8 cellular contexts compared by ENCODE assay signal in genomic region chr6:35736293-35736894, GRCh38. TPM values are rescaled to one million over a fixed set of nuclear protein-coding genes. Genes with fewer than 3 reads are reported as not detected.
DNase-seq lines count a peak whose midpoint lies in the region; ATAC-seq and TF ChIP-seq lines count a peak whose summit lies in the region.

No MANE protein-coding gene starts in this region.

- H3K9me3 ChIP-seq in CD4-positive, alpha-beta T cell (ENCODE audit: control insufficient read depth, low read length): no peaks in the 10 kb centered on the region
- H3K9me3 ChIP-seq in PC-3 (ENCODE audit: low read length) (no peaks in the 10 kb centered on the region), tibial artery (no peaks in the 10 kb centered on the region)

- H3K4me1 Mint-ChIP-seq in CD4-positive, alpha-beta T cell (ENCODE audit: low read depth): peaks cover 58% of the 10 kb centered on the region
- H3K4me1 Mint-ChIP-seq in HFFc6 (ENCODE audit: low read depth): peaks cover 15% of the 10 kb centered on the region
- peaks cover 39% of the 10 kb centered on the region for H3K4me1 Mint-ChIP-seq in activated T-helper 1 cell treated with anti-CD3 and anti-CD28 coated beads, Interleukin-12 subunit alpha, Interleukin-12 subunit beta, Interleukin-2, Interleukin-4 antibody, amounts not matched to agents 30 ng/mL and 10 ng/mL and 1 ng/mL, durations not matched to agents 14 hours and 24 hours and 36 hours (ENCODE audit: low read depth)

- H3K4me1 ChIP-seq in PC-3 (ENCODE audit: insufficient read depth, low read length) (peaks cover 7% of the 10 kb centered on the region), tibial artery (peaks cover 6 to 57% (median 37%) of the 10 kb centered on the region in 4 donors)

- no peaks in the 10 kb centered on the region for H3K27me3 ChIP-seq in CD4-positive, alpha-beta T cell (ENCODE audit: control insufficient read depth, insufficient read depth, low read length)
- H3K27me3 ChIP-seq in PC-3 (ENCODE audit: low read length) (no peaks in the 10 kb centered on the region), tibial artery (no peaks in the 10 kb centered on the region)

- no peak overlapping the region for H3K27ac ChIP-seq in CD4-positive, alpha-beta T cell (ENCODE audit: low read depth, low read length)
- H3K27ac ChIP-seq in PC-3 (ENCODE audit: low read length) (no peak overlapping the region), tibial artery (peak overlapping the region; percentile 97 to 99)

- H3K27ac Mint-ChIP-seq in CD4-positive, alpha-beta T cell: peak overlapping the region; percentile 86
- H3K27ac Mint-ChIP-seq in HFFc6: no peak overlapping the region
- no peak overlapping the region for H3K27ac Mint-ChIP-seq in activated T-helper 1 cell treated with anti-CD3 and anti-CD28 coated beads, Interleukin-12 subunit alpha, Interleukin-12 subunit beta, Interleukin-2, Interleukin-4 antibody, amounts not matched to agents 30 ng/mL and 10 ng/mL and 1 ng/mL, durations not matched to agents 14 hours and 24 hours and 36 hours

- H3K9me2 ChIP-seq in PC-3 (replicated peaks; ENCODE audit: low read length): no peaks in the 10 kb centered on the region

- no peaks in the 10 kb centered on the region for H3F3A ChIP-seq in PC-3 (ENCODE audit: low read length, unreplicated experiment)

- H3K79me2 ChIP-seq in PC-3 (ENCODE audit: low read length): no peaks in the 10 kb centered on the region

- no peak overlapping the region for H3K9ac ChIP-seq in PC-3 (ENCODE audit: low read length)

- H3K36me3 ChIP-seq in PC-3 (ENCODE audit: low read depth, low read length) (no peaks in the 10 kb centered on the region), tibial artery (no peaks in the 10 kb centered on the region)

- H4K20me1 ChIP-seq in PC-3 (ENCODE audit: low read length): no peaks in the 10 kb centered on the region

- H3K4me3 ChIP-seq in PC-3 (ENCODE audit: low read length) (no peak overlapping the region), tibial artery (no peak overlapping the region)

- BruUV-seq in PC-3 (replicated peaks; lab: Mats Ljungman, UMichigan): no TSS peak

- H3K4me3 Mint-ChIP-seq in CD4-positive, alpha-beta T cell: peak overlapping the region; percentile 71
- no peak overlapping the region for H3K4me3 Mint-ChIP-seq in HFFc6
- H3K4me3 Mint-ChIP-seq in activated T-helper 1 cell treated with anti-CD3 and anti-CD28 coated beads, Interleukin-12 subunit alpha, Interleukin-12 subunit beta, Interleukin-2, Interleukin-4 antibody, amounts not matched to agents 30 ng/mL and 10 ng/mL and 1 ng/mL, durations not matched to agents 14 hours and 24 hours and 36 hours: no peak overlapping the region

- no peak overlapping the region for H2AFZ ChIP-seq in PC-3 (ENCODE audit: low read length)

- ATAC-seq in CD4-positive, alpha-beta T cell (ENCODE audit: poor library complexity): peak; percentile 22
- peak; percentile 14; the same call in 1 of the 2 replicates for ATAC-seq in PC-3
- no peak for ATAC-seq in omental fat pad (ENCODE audit: low FRiP score)
- ATAC-seq in HG02973 (IDR thresholded peaks at IDR 0.05; ENCODE audit: unreplicated experiment): no peak

- CTCF ChIA-PET in CD4-positive, alpha-beta T cell (lab: Charles Lee): interaction anchor here (0.6 to 5.4 kb wide), 38 partner anchors 10 to 213 kb away, joined by 3 to 60 read pairs (median 6); no protein-coding TSS in a partner anchor
- CTCF ChIA-PET in PC-3 (lab: Charles Lee): interaction anchor here (0.6 to 2.5 kb wide), 8 partner anchors 9 to 637 kb away, joined by 3 to 25 read pairs (median 5); no protein-coding TSS in a partner anchor

- peak; percentile 93 for TF ChIP-seq CTCF in CD4-positive, alpha-beta T cell (IDR thresholded peaks at IDR 0.05)
- peak; percentile 93 for TF ChIP-seq CTCF in HFFc6 (IDR thresholded peaks at IDR 0.05)
- TF ChIP-seq CTCF in PC-3 (conservative IDR thresholded peaks at IDR 0.05; ENCODE audit: low read depth, low read length): peak; percentile 93
- TF ChIP-seq CTCF in omental fat pad (IDR thresholded peaks at IDR 0.05): peak in 1 of 3 donors; percentile 42
- TF ChIP-seq CTCF in tibial artery (IDR thresholded peaks at IDR 0.05): peak; percentile 80 to 86

- H3K9me3 Mint-ChIP-seq in CD4-positive, alpha-beta T cell: no peaks in the 10 kb centered on the region
- no peaks in the 10 kb centered on the region for H3K9me3 Mint-ChIP-seq in HFFc6
- H3K9me3 Mint-ChIP-seq in activated T-helper 1 cell treated with anti-CD3 and anti-CD28 coated beads, Interleukin-12 subunit alpha, Interleukin-12 subunit beta, Interleukin-2, Interleukin-4 antibody, amounts not matched to agents 30 ng/mL and 10 ng/mL and 1 ng/mL, durations not matched to agents 14 hours and 24 hours and 36 hours: no peaks in the 10 kb centered on the region

- H3K27me3 Mint-ChIP-seq in CD4-positive, alpha-beta T cell: no peaks in the 10 kb centered on the region
- H3K27me3 Mint-ChIP-seq in HFFc6 (ENCODE audit: insufficient read depth): peaks cover 6% of the 10 kb centered on the region
- H3K27me3 Mint-ChIP-seq in activated T-helper 1 cell treated with anti-CD3 and anti-CD28 coated beads, Interleukin-12 subunit alpha, Interleukin-12 subunit beta, Interleukin-2, Interleukin-4 antibody, amounts not matched to agents 30 ng/mL and 10 ng/mL and 1 ng/mL, durations not matched to agents 14 hours and 24 hours and 36 hours (ENCODE audit: insufficient read depth): no peaks in the 10 kb centered on the region

- H3K4me2 ChIP-seq in PC-3 (ENCODE audit: low read length): no peak overlapping the region

- H3K36me3 Mint-ChIP-seq in CD4-positive, alpha-beta T cell (ENCODE audit: low read depth): no peaks in the 10 kb centered on the region
- no peaks in the 10 kb centered on the region for H3K36me3 Mint-ChIP-seq in HFFc6 (ENCODE audit: low read depth)
- no peaks in the 10 kb centered on the region for H3K36me3 Mint-ChIP-seq in activated T-helper 1 cell treated with anti-CD3 and anti-CD28 coated beads, Interleukin-12 subunit alpha, Interleukin-12 subunit beta, Interleukin-2, Interleukin-4 antibody, amounts not matched to agents 30 ng/mL and 10 ng/mL and 1 ng/mL, durations not matched to agents 14 hours and 24 hours and 36 hours (ENCODE audit: low read depth)

- intact Hi-C loops in CD4-positive, alpha-beta T cell (cut with DNase I, micrococcal nuclease): loop anchor here (1.0 to 5.0 kb wide), 11 partner anchors 18 to 442 kb away; partner anchors contain the start of genes PPARD (in 2 of the 2), FANCE (in 1 of the 2) and RPL10A (in 1 of the 2)
- intact Hi-C loops in PC-3 (cut with micrococcal nuclease): loop anchor here (2.0 kb wide), 1 partner anchor 48 kb away; the partner anchor contains the start of gene FKBP5
- intact Hi-C loops in activated T-helper 1 cell treated with anti-CD3 and anti-CD28 coated beads, Interleukin-12 subunit alpha, Interleukin-12 subunit beta, Interleukin-2, Interleukin-4 antibody, amounts not matched to agents 30 ng/mL and 10 ng/mL and 1 ng/mL, durations not matched to agents 14 hours and 24 hours and 36 hours (cut with micrococcal nuclease): loop anchor here (1.0 to 5.0 kb wide), 4 partner anchors 50 to 442 kb away; no protein-coding TSS in a partner anchor
- intact Hi-C loops in tibial artery (cut with DNase I; ENCODE audit: low total_unique reads): loop anchor here (10.0 kb wide), 1 partner anchor 392 kb away; the partner anchor contains the start of gene PPARD

- DNase-seq in CD4-positive, alpha-beta T cell: peak; percentile 77 to 89 (median 82)
- peak; percentile 26 for DNase-seq in HFFc6
- DNase-seq in PC-3: peak; percentile 81
- DNase-seq in activated T-helper 1 cell treated with anti-CD3 and anti-CD28 coated beads, Interleukin-12 subunit alpha, Interleukin-12 subunit beta, Interleukin-2, Interleukin-4 antibody, amounts not matched to agents 30 ng/mL and 10 ng/mL and 1 ng/mL, durations not matched to agents 14 hours and 24 hours and 36 hours (ENCODE audit: low spot score): peak; percentile 73
- DNase-seq in fibroblast of the conjunctiva (ENCODE audit: low read depth): peak; percentile 43
- peak; percentile 81 for DNase-seq in omental fat pad (ENCODE audit: low spot score)
- DNase-seq in tibial artery: peak; percentile 74 to 84

- POLR2A ChIA-PET in CD4-positive, alpha-beta T cell (lab: Charles Lee): interaction anchor here (0.7 to 3.4 kb wide), 22 partner anchors 9 to 268 kb away, joined by 3 to 23 read pairs (median 4); partner anchors contain the start of gene RPL10A
- POLR2A ChIA-PET in PC-3 (lab: Charles Lee; ENCODE audit: unreplicated experiment): no interaction called here

RNA-seq across cellular contexts. Expression of gene ARMC12, which starts 0.4 kb away (rescaled TPM):
- 1 to 10 TPM; 1.9 to 2.8 TPM for total RNA-seq in CD4-positive, alpha-beta T cell
- under 1 TPM in 4 of 6 experiments, not detected in 2; 0.17 to 0.33 (median 0.27) TPM for total RNA-seq in HFFc6 (2021; fragmentation: NEBNext Ultra II Directional; extraction: Animal tissue kit (Norgen Biotek cat#: 25700))
- total RNA-seq in PC-3 (2014; rRNA removed): 0.75 TPM in 1 of 2 replicates, not detected in the other
- 0.24 and 0.41 TPM in 2 replicates for total RNA-seq in activated T-helper 1 cell treated with anti-CD3 and anti-CD28 coated beads, Interleukin-12 subunit alpha, Interleukin-12 subunit beta, Interleukin-2, Interleukin-4 antibody, amounts not matched to agents 30 ng/mL and 10 ng/mL and 1 ng/mL, durations not matched to agents 14 hours and 24 hours and 36 hours
- 1 to 10 TPM in 2 of 4 donors, under 1 TPM in 1, not detected in 1; 0.69 to 3.2 (median 1.2) TPM for total RNA-seq in omental fat pad

RNA-seq across cellular contexts. Expression of gene CLPSL2, which starts 40.0 kb away (rescaled TPM):
- total RNA-seq in CD4-positive, alpha-beta T cell: not detected
- not detected for total RNA-seq in HFFc6 (2021; fragmentation: NEBNext Ultra II Directional; extraction: Animal tissue kit (Norgen Biotek cat#: 25700))
- total RNA-seq in PC-3 (2014; rRNA removed) (not detected in 2 replicates), omental fat pad (not detected)
- total RNA-seq in activated T-helper 1 cell treated with anti-CD3 and anti-CD28 coated beads, Interleukin-12 subunit alpha, Interleukin-12 subunit beta, Interleukin-2, Interleukin-4 antibody, amounts not matched to agents 30 ng/mL and 10 ng/mL and 1 ng/mL, durations not matched to agents 14 hours and 24 hours and 36 hours: not detected in 2 replicates

RNA-seq across cellular contexts. Expression of gene CLPSL1, which starts 44.4 kb away (rescaled TPM):
- not detected for total RNA-seq in CD4-positive, alpha-beta T cell
- not detected for total RNA-seq in HFFc6 (2021; fragmentation: NEBNext Ultra II Directional; extraction: Animal tissue kit (Norgen Biotek cat#: 25700))
- not detected in 2 replicates for total RNA-seq in PC-3 (2014; rRNA removed)
- not detected in 2 replicates for total RNA-seq in activated T-helper 1 cell treated with anti-CD3 and anti-CD28 coated beads, Interleukin-12 subunit alpha, Interleukin-12 subunit beta, Interleukin-2, Interleukin-4 antibody, amounts not matched to agents 30 ng/mL and 10 ng/mL and 1 ng/mL, durations not matched to agents 14 hours and 24 hours and 36 hours
- total RNA-seq in omental fat pad: not detected

RNA-seq across cellular contexts. Expression of gene FKBP5, which starts 47.7 kb away (rescaled TPM):
- 10 to 100 TPM; 72.6 to 75.9 TPM for total RNA-seq in CD4-positive, alpha-beta T cell
- total RNA-seq in HFFc6 (2021; fragmentation: NEBNext Ultra II Directional; extraction: Animal tissue kit (Norgen Biotek cat#: 25700)): 10 to 100 TPM in 5 of 6 experiments, 1 to 10 TPM in 1; 7.6 to 12.9 (median 11.8) TPM
- total RNA-seq in PC-3 (2014; rRNA removed) (11.9 and 12.4 TPM in 2 replicates), omental fat pad (100 to 1,000 TPM; 257 to 722 (median 366) TPM)
- 60.9 and 62.4 TPM in 2 replicates for total RNA-seq in activated T-helper 1 cell treated with anti-CD3 and anti-CD28 coated beads, Interleukin-12 subunit alpha, Interleukin-12 subunit beta, Interleukin-2, Interleukin-4 antibody, amounts not matched to agents 30 ng/mL and 10 ng/mL and 1 ng/mL, durations not matched to agents 14 hours and 24 hours and 36 hours

Comparison
In these comparisons a context has a peak if more than half of its experiments do, and no peak if none do; other contexts are left out.
1. ATAC-seq: peak in CD4-positive, alpha-beta T cell (single experiment) and PC-3 (single experiment); none in omental fat pad (single experiment) and HG02973 (single experiment).
2. DNase-seq: peak in every context shown above with its lines; median percentile 82 in CD4-positive, alpha-beta T cell; 81 in PC-3; 81 in omental fat pad; 79 in tibial artery; 73 in activated T-helper 1 cell treated with anti-CD3 and anti-CD28 coated beads, Interleukin-12 subunit alpha, Interleukin-12 subunit beta, Interleukin-2, Interleukin-4 antibody, amounts not matched to agents 30 ng/mL and 10 ng/mL and 1 ng/mL, durations not matched to agents 14 hours and 24 hours and 36 hours; 43 in fibroblast of the conjunctiva; 26 in HFFc6.
3. H3K27ac ChIP-seq: peak in tibial artery (2 of 2); none in CD4-positive, alpha-beta T cell (single experiment) and PC-3 (single experiment).